In the genomic region with DNA sequence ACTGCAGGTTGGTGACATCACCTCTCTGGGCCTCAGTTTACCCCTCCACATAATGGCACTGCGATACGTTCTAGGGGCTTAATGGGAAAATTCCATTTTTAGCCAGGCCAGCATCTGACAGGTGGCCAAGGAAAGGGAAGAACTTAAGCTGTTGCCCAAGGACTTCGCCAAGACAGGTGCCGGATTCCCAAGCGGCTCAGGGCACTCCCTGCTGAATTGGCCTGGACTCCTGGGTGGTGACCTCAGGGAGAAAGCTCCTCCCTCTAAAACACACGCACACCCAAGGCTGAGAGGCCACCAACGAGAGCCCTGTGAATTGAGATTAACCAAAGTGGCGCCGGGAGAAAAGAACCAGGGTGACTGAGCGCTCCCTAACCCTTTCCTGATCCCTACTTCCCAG, we compare ENCODE assay signal across 8 cellular contexts. TPM values are rescaled to one million over a fixed set of nuclear protein-coding genes. Genes with fewer than 3 reads are reported as not detected.
A peak's percentile ranks its signal among the peaks of the same experiment; 100 is the strongest.
DNase-seq lines count a peak whose midpoint lies in the region; ATAC-seq and TF ChIP-seq lines count a peak whose summit lies in the region.

No MANE protein-coding gene starts in this region.

- peak overlapping the region; percentile 87 for H3K9ac ChIP-seq in adipocyte (ENCODE audit: low read length)
- H3K9ac ChIP-seq in subcutaneous abdominal adipose tissue (ENCODE audit: low read length in 5 of 5), result peak overlapping the region in 4 of 5 donors; percentile 26 to 82 (median 73)

- H3K4me3 ChIP-seq in adipocyte (ENCODE audit: low read length) (peak overlapping the region; percentile 87), kidney epithelial cell (ENCODE audit: low read depth, low read length) (peak overlapping the region; percentile 80), subcutaneous abdominal adipose tissue (ENCODE audit: low read depth in 1 of 5, low read length in 5 of 5) (peak overlapping the region; percentile 44 to 84 (median 70))

- H3K9me3 Mint-ChIP-seq in activated CD8-positive, alpha-beta memory T cell treated with anti-CD3 and anti-CD28 coated beads, Interleukin-2, amount 10 ng/mL, durations not matched to agents 7 days and 5 days (ENCODE audit: low read depth), result no peaks in the 10 kb centered on the region

- ATAC-seq in activated CD8-positive, alpha-beta memory T cell treated with anti-CD3 and anti-CD28 coated beads, Interleukin-2, amount 10 ng/mL, durations not matched to agents 7 days and 5 days, result no peak
- ATAC-seq in GM18519 (IDR thresholded peaks at IDR 0.05; ENCODE audit: low FRiP score, unreplicated experiment) (no peak), HG02588 (IDR thresholded peaks at IDR 0.05; ENCODE audit: unreplicated experiment) (no peak)

- no peak for DNase-seq in activated CD8-positive, alpha-beta memory T cell treated with anti-CD3 and anti-CD28 coated beads, Interleukin-2, amount 10 ng/mL, durations not matched to agents 7 days and 5 days
- DNase-seq in activated CD8-positive, alpha-beta memory T cell treated with anti-CD3 and anti-CD28 coated beads for 24 hours, result no peak
- DNase-seq in adipocyte (ENCODE audit: low read depth) (no peak), kidney epithelial cell (ENCODE audit: low read depth) (no peak)
- no peak for DNase-seq in stimulated activated naive CD4-positive, alpha-beta T cell treated with Interleukin-2 at 50 U/mL for 16 hours (lab: John Stamatoyannopoulos, UW)

- no peaks in the 10 kb centered on the region for H3K27me3 ChIP-seq in adipocyte (replicated peaks; ENCODE audit: control insufficient read depth, insufficient read depth, low read length)
- peaks cover 4% of the 10 kb centered on the region for H3K27me3 ChIP-seq in kidney epithelial cell (ENCODE audit: control insufficient read depth, insufficient read depth, low read length)
- H3K27me3 ChIP-seq in subcutaneous abdominal adipose tissue (ENCODE audit: control insufficient read depth in 5 of 5, insufficient read depth in 4 of 5, low read length in 5 of 5), result no peaks in the 10 kb centered on the region

- H3K9me3 ChIP-seq in adipocyte (ENCODE audit: control insufficient read depth, low read length) (no peaks in the 10 kb centered on the region), subcutaneous abdominal adipose tissue (ENCODE audit: control insufficient read depth in 5 of 5, low read length in 5 of 5) (no peaks in the 10 kb centered on the region)

- H3K36me3 Mint-ChIP-seq in activated CD8-positive, alpha-beta memory T cell treated with anti-CD3 and anti-CD28 coated beads, Interleukin-2, amount 10 ng/mL, durations not matched to agents 7 days and 5 days, result peaks cover 2% of the 10 kb centered on the region

- H3K4me3 Mint-ChIP-seq in activated CD8-positive, alpha-beta memory T cell treated with anti-CD3 and anti-CD28 coated beads, Interleukin-2, amount 10 ng/mL, durations not matched to agents 7 days and 5 days, result peak overlapping the region; percentile 71

- H3K27me3 Mint-ChIP-seq in activated CD8-positive, alpha-beta memory T cell treated with anti-CD3 and anti-CD28 coated beads, Interleukin-2, amount 10 ng/mL, durations not matched to agents 7 days and 5 days, result no peaks in the 10 kb centered on the region

- no peak for TF ChIP-seq CTCF in kidney epithelial cell (IDR thresholded peaks at IDR 0.05; ENCODE audit: insufficient read depth, low read length, poor library complexity, severe bottlenecking)

- H3K4me1 ChIP-seq in adipocyte (ENCODE audit: control insufficient read depth, insufficient read depth, low read length) (peaks cover 22% of the 10 kb centered on the region), subcutaneous abdominal adipose tissue (ENCODE audit: control insufficient read depth in 5 of 5, insufficient read depth in 5 of 5, low read length in 5 of 5) (peaks cover 1 to 40% (median 30%) of the 10 kb centered on the region in 5 donors)

- H3K4me1 Mint-ChIP-seq in activated CD8-positive, alpha-beta memory T cell treated with anti-CD3 and anti-CD28 coated beads, Interleukin-2, amount 10 ng/mL, durations not matched to agents 7 days and 5 days, result peaks cover 22% of the 10 kb centered on the region

- no peak overlapping the region for H3K27ac ChIP-seq in subcutaneous abdominal adipose tissue (ENCODE audit: low read depth, low read length)

- H3K36me3 ChIP-seq in adipocyte (ENCODE audit: control insufficient read depth, insufficient read depth, low read length, severe bottlenecking) (no peaks in the 10 kb centered on the region), kidney epithelial cell (ENCODE audit: control insufficient read depth, insufficient read depth, low read length) (no peaks in the 10 kb centered on the region), subcutaneous abdominal adipose tissue (ENCODE audit: control insufficient read depth in 5 of 5, insufficient read depth in 5 of 5, low read length in 5 of 5) (peaks cover 0 to 7% (median 3%) of the 10 kb centered on the region in 5 donors)

- CTCF ChIA-PET in activated CD8-positive, alpha-beta memory T cell treated with anti-CD3 and anti-CD28 coated beads, Interleukin-2, amount 10 ng/mL, durations not matched to agents 7 days and 5 days (lab: Charles Lee), result interaction anchor here (0.6 to 5.9 kb wide), 19 partner anchors 9 to 300 kb away, joined by 3 to 84 read pairs (median 5); a partner anchor contains a TSS

- H3K27ac Mint-ChIP-seq in activated CD8-positive, alpha-beta memory T cell treated with anti-CD3 and anti-CD28 coated beads, Interleukin-2, amount 10 ng/mL, durations not matched to agents 7 days and 5 days, result no peak overlapping the region

RNA-seq across cellular contexts. Expression of a gene that starts 13.3 kb away (rescaled TPM):
- 10 to 100 TPM; 25.7 to 34.1 TPM for total RNA-seq in activated CD8-positive, alpha-beta memory T cell treated with anti-CD3 and anti-CD28 coated beads, Interleukin-2, amount 10 ng/mL, durations not matched to agents 7 days and 5 days
- 4.6 and 4.8 TPM in 2 replicates for total RNA-seq in kidney epithelial cell

RNA-seq across cellular contexts. Expression of a gene that starts 24.1 kb away (rescaled TPM):
- 10 to 100 TPM; 69.9 to 76.2 TPM for total RNA-seq in activated CD8-positive, alpha-beta memory T cell treated with anti-CD3 and anti-CD28 coated beads, Interleukin-2, amount 10 ng/mL, durations not matched to agents 7 days and 5 days
- 0.07 TPM in 1 of 2 replicates, not detected in the other for total RNA-seq in kidney epithelial cell

RNA-seq across cellular contexts. Expression of a gene that starts 42.1 kb away (rescaled TPM):
- 10 to 100 TPM in 1 of 2 experiments, 1 to 10 TPM in 1; 8.0 to 11.2 TPM for total RNA-seq in activated CD8-positive, alpha-beta memory T cell treated with anti-CD3 and anti-CD28 coated beads, Interleukin-2, amount 10 ng/mL, durations not matched to agents 7 days and 5 days
- 41.4 and 42.4 TPM in 2 replicates for total RNA-seq in kidney epithelial cell

Comparison
In these comparisons a context has a peak if more than half of its experiments do, and no peak if none do; other contexts are left out.
1. RNA of a gene that starts 24.1 kb away (total RNA-seq): 69.9 to 76.2 TPM in activated CD8-positive, alpha-beta memory T cell treated with anti-CD3 and anti-CD28 coated beads, Interleukin-2, amount 10 ng/mL, durations not matched to agents 7 days and 5 days; 0.07 TPM in kidney epithelial cell; every median in the first group is over 10 times any median in the second.
2. Peak in every context shown above with its lines, with median percentiles within 50 percentile points of each other: H3K4me3 ChIP-seq.